In the genomic region with DNA sequence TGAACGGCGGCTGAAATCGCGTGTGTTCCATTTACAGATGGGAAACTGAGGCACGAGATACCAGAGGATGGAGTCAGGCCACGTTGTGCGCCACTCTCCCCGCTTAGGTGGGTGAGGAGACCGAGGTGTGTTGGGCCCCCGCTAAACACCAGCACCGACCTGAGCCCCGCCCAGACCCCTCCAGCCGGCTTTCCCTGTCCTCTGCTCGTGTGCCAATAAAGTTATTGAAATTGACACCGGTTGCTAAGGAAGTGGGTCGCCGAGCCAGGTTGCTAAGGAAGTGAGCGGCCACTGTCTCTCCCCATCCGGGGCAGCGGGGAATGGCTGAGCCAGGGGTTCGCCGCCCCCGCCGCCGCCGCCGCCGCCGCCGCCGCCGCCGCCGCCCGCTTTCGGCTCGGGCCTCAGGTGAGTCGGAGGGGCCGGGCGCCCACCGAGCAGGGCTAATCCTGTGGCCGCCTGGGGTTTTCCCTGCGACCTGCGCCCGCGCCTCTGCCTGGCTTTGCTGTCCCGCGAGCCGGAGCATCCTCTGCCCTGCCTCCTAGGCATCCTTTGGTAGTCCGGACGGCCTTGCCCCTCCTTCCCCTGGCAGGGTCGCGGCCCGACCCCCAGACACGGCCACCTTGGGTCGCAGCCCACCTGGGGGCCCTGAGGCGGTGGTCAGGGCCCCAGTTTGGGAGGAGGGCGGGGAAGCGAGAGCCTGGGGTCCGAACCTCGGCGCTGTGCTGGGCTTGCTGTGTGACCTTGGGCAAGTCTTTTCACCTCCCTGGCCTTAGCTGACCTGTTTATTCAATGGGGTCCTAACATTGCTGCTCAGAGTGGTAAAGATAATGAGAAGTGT, we compare ENCODE assay signal across 8 cellular contexts.
DNase-seq lines count a peak whose midpoint lies in the region; ATAC-seq lines count a peak whose summit lies in the region.

A gene (plus strand): TSS at position 291 of the 838 bp plus-strand sequence. CDS start 32,127 bp downstream, outside the sequence.

- in situ Hi-C loops in ACHN (cut with HindIII; ENCODE audit: low pct_ligation_motif_present, low pct_unique_long_range_greater_than_20kb, low sequenced_read_pairs): no loop called here

- peak; percentile 83 for DNase-seq in ACHN
- DNase-seq in NCI-H345 (lab: John Stamatoyannopoulos, UW): peak; percentile 95
- peak; percentile 82 for DNase-seq in activated CD4-positive, CD25-positive, alpha-beta regulatory T cell treated with anti-CD3 and anti-CD28 coated beads, Interleukin-2, amount 50 U/mL, for 16 hours (ENCODE audit: low read depth, low spot score)
- DNase-seq in central memory CD4-positive, alpha-beta T cell: peak; percentile 86
- DNase-seq in inferior parietal cortex (ENCODE audit: extremely low spot score): peak; percentile 92
- peak; percentile 45 for DNase-seq in smooth muscle cell of the brain vasculature (ENCODE audit: low read depth, low spot score)

- peak; percentile 80 for ATAC-seq in GM18907 (IDR thresholded peaks at IDR 0.05; ENCODE audit: unreplicated experiment)
- ATAC-seq in HG03196 (IDR thresholded peaks at IDR 0.05; ENCODE audit: unreplicated experiment): peak; percentile 77

Comparison
In these comparisons a context has a peak if more than half of its experiments do, and no peak if none do; other contexts are left out.
1. Peak in every context shown above with its lines: DNase-seq and ATAC-seq.
2. DNase-seq: peak in every context shown above with its lines; median percentile 95 in NCI-H345; 92 in inferior parietal cortex; 86 in central memory CD4-positive, alpha-beta T cell; 83 in ACHN; 82 in activated CD4-positive, CD25-positive, alpha-beta regulatory T cell treated with anti-CD3 and anti-CD28 coated beads, Interleukin-2, amount 50 U/mL, for 16 hours; 45 in smooth muscle cell of the brain vasculature.